In genomic region chr1:36161656-36162531, GRCh38 we compare ENCODE assay signal across 8 cellular contexts. TPM values are rescaled to one million over a fixed set of nuclear protein-coding genes. Genes with fewer than 3 reads are reported as not detected.
DNase-seq lines count a peak whose midpoint lies in the region; ATAC-seq, FAIRE-seq and TF ChIP-seq lines count a peak whose summit lies in the region.

No MANE protein-coding gene starts in this region.

- TF ChIP-seq POLR2A in breast epithelium (IDR thresholded peaks at IDR 0.05), result no peak
- no peak for TF ChIP-seq POLR2A in HepG2 (IDR thresholded peaks at IDR 0.05; ENCODE audit: insufficient read depth in 1 of 2, low read depth in 2 of 2, low read length in 2 of 2)

- H3K27ac ChIP-seq in ACC112 (ENCODE audit: low read depth, low read length) (peak overlapping the region; percentile 79), breast epithelium (peak overlapping the region; percentile 93 to 99), HepG2 (ENCODE audit: extremely low read length, insufficient read depth, low read length) (no peak overlapping the region)

- in situ Hi-C loops in HepG2 (cut with HindIII; ENCODE audit: extremely low pct_ligation_motif_present, low pct_unique_long_range_greater_than_20kb), result no loop called here

- no peaks in the 10 kb centered on the region for H3K9me3 ChIP-seq in breast epithelium
- no peaks in the 10 kb centered on the region for H3K9me3 ChIP-seq in HepG2 (ENCODE audit: low read length)

- TF ChIP-seq CTCF in HFFc6 (IDR thresholded peaks at IDR 0.05) (no peak), breast epithelium (IDR thresholded peaks at IDR 0.05) (no peak), HepG2 (CRISPR knock-in tag; IDR thresholded peaks at IDR 0.05) (no peak)

- 0 out of 2 replicates have a peak overlapping the region, but pooled peaks have one; percentile 26 for H3K9ac ChIP-seq in HepG2 (ENCODE audit: insufficient read depth, low read depth, low read length)

- H3K9me3 Mint-ChIP-seq in HFFc6, result no peaks in the 10 kb centered on the region
- no peaks in the 10 kb centered on the region for H3K9me3 Mint-ChIP-seq in T-helper 1 cell treated with Interleukin-12 subunit alpha and Interleukin-12 subunit beta and Interleukin-4 antibody, amounts not matched to agents 30 μg/mL and 1 μg/mL, for 36 hours

- 84% methylated on average over 14 of the region's 14 CpGs for WGBS in HepG2 (ENCODE audit: low lambda C conversion rate)

- H3K4me3 ChIP-seq in ACC112 (ENCODE audit: low read depth, low read length), result peak overlapping the region; percentile 68
- peak overlapping the region in 2 of 3 donors; percentile 42 to 70 for H3K4me3 ChIP-seq in breast epithelium
- no peak overlapping the region for H3K4me3 ChIP-seq in HepG2 (replicated peaks in 1 of 3; ENCODE audit: insufficient read depth in 1 of 3, low read depth in 2 of 3, low read length in 3 of 3)

- ATAC-seq in HepG2 (no peak), GM18520 (IDR thresholded peaks at IDR 0.05; ENCODE audit: unreplicated experiment) (no peak)
- peak; percentile 11 for ATAC-seq in stimulated activated naive CD8-positive, alpha-beta T cell treated with anti-CD3 and anti-CD28 coated beads, Interleukin-15, Interleukin-2, amounts not matched to agents 100 U/mL and 50 U/mL, for 24 hours

- H3K79me2 ChIP-seq in ACC112 (ENCODE audit: control insufficient read depth, insufficient read depth, low read length, unreplicated experiment), result peaks cover 96% of the 10 kb centered on the region
- peaks cover 5% of the 10 kb centered on the region for H3K79me2 ChIP-seq in HepG2 (ENCODE audit: insufficient read depth, low read length)

- H3K36me3 ChIP-seq in ACC112 (ENCODE audit: insufficient read depth, low read length), result no peaks in the 10 kb centered on the region
- no peaks in the 10 kb centered on the region for H3K36me3 ChIP-seq in breast epithelium
- no peaks in the 10 kb centered on the region; a peak in 1 of 5 replicates for H3K36me3 ChIP-seq in HepG2 (replicated peaks in 1 of 2; ENCODE audit: control insufficient read depth in 1 of 2, insufficient read depth in 2 of 2, low read length in 2 of 2)

- no peak overlapping the region for H2AFZ ChIP-seq in ACC112 (ENCODE audit: low read length, unreplicated experiment)
- H2AFZ ChIP-seq in HepG2 (ENCODE audit: low read length), result no peak overlapping the region

- H3K4me3 Mint-ChIP-seq in HFFc6, result peak overlapping the region; percentile 80
- H3K4me3 Mint-ChIP-seq in T-helper 1 cell treated with Interleukin-12 subunit alpha and Interleukin-12 subunit beta and Interleukin-4 antibody, amounts not matched to agents 30 μg/mL and 1 μg/mL, for 36 hours, result peak overlapping the region; percentile 91

- H3K27ac Mint-ChIP-seq in HFFc6, result peak overlapping the region; percentile 88
- peak overlapping the region; percentile 97 for H3K27ac Mint-ChIP-seq in T-helper 1 cell treated with Interleukin-12 subunit alpha and Interleukin-12 subunit beta and Interleukin-4 antibody, amounts not matched to agents 30 μg/mL and 1 μg/mL, for 36 hours

- CTCF ChIA-PET in HepG2 (lab: Yijun Ruan, JAX; ENCODE audit: low intra/inter-chr PET ratio, low total read pairs), result no interaction called here

- no TSS peak for BruUV-seq in HepG2 (replicated peaks; lab: Mats Ljungman, UMichigan)

- intact Hi-C loops in breast epithelium (cut with DNase I; ENCODE audit: low total_unique reads), result no loop called here
- intact Hi-C loops in HepG2 (cut with micrococcal nuclease; ENCODE audit: unreplicated experiment), result no loop called here

- peaks cover 1% of the 10 kb centered on the region for H3K27me3 Mint-ChIP-seq in HFFc6 (ENCODE audit: insufficient read depth)
- H3K27me3 Mint-ChIP-seq in T-helper 1 cell treated with Interleukin-12 subunit alpha and Interleukin-12 subunit beta and Interleukin-4 antibody, amounts not matched to agents 30 μg/mL and 1 μg/mL, for 36 hours (ENCODE audit: low read depth), result no peaks in the 10 kb centered on the region

- DNase-seq in HFFc6, result no peak
- DNase-seq in breast epithelium (ENCODE audit: low spot score in 2 of 2), result peak in 1 of 2 donors; percentile 93
- DNase-seq in HepG2 (ENCODE audit: low spot score), result no peak
- peak; percentile 37 for DNase-seq in stimulated activated naive CD8-positive, alpha-beta T cell treated with anti-CD3 and anti-CD28 coated beads, Interleukin-15, Interleukin-2, amounts not matched to agents 100 U/mL and 50 U/mL, for 24 hours
- no peak for DNase-seq in NCI-H146 (lab: John Stamatoyannopoulos, UW)

- H3K4me2 ChIP-seq in HepG2 (ENCODE audit: low read depth, low read length), result peak overlapping the region; percentile 21; the same call in 1 of the 2 replicates

- no peak for TF ChIP-seq RAD21 in HepG2 (CRISPR knock-in tag; IDR thresholded peaks at IDR 0.05)

- H4K20me1 ChIP-seq in HepG2 (ENCODE audit: insufficient read depth, low read length), result no peaks in the 10 kb centered on the region

- POLR2A ChIA-PET in HepG2 (lab: Yijun Ruan, JAX), result interaction anchor here (1.1 to 1.3 kb wide), 2 partner anchors 12 to 62 kb away, joined by 6 to 7 read pairs; partner anchors contain the start of genes THRAP3 and TRAPPC3

- H3K27me3 ChIP-seq in ACC112 (ENCODE audit: insufficient read depth, low read length) (no peaks in the 10 kb centered on the region), breast epithelium (no peaks in the 10 kb centered on the region), HepG2 (ENCODE audit: control insufficient read depth in 1 of 2, insufficient read depth in 2 of 2, low read length in 2 of 2) (no peaks in the 10 kb centered on the region)

- no peak for FAIRE-seq in HepG2 (lab: Jason Lieb, UNC)

- H3K36me3 Mint-ChIP-seq in HFFc6 (ENCODE audit: low read depth), result peaks cover 38% of the 10 kb centered on the region
- H3K36me3 Mint-ChIP-seq in T-helper 1 cell treated with Interleukin-12 subunit alpha and Interleukin-12 subunit beta and Interleukin-4 antibody, amounts not matched to agents 30 μg/mL and 1 μg/mL, for 36 hours (ENCODE audit: low read depth), result peaks cover 41% of the 10 kb centered on the region

- H3K4me1 ChIP-seq in ACC112 (ENCODE audit: control insufficient read depth, insufficient read depth, low read length, unreplicated experiment) (peaks cover 68% of the 10 kb centered on the region), breast epithelium (peaks cover 34 to 47% of the 10 kb centered on the region in 2 donors), HepG2 (ENCODE audit: insufficient read depth, low read length) (peaks cover 33% of the 10 kb centered on the region)

- peaks cover 86% of the 10 kb centered on the region for H3K4me1 Mint-ChIP-seq in HFFc6 (ENCODE audit: low read depth)
- peaks cover 63% of the 10 kb centered on the region for H3K4me1 Mint-ChIP-seq in T-helper 1 cell treated with Interleukin-12 subunit alpha and Interleukin-12 subunit beta and Interleukin-4 antibody, amounts not matched to agents 30 μg/mL and 1 μg/mL, for 36 hours (ENCODE audit: low read depth)

- TF ChIP-seq EP300 in HepG2 (IDR thresholded peaks at IDR 0.05; ENCODE audit: low read depth in 2 of 2, low read length in 2 of 2) (no peak), HepG2 (CRISPR knock-in tag; IDR thresholded peaks at IDR 0.05; ENCODE audit: borderline replicate concordance) (no peak)

RNA-seq across cellular contexts. Expression of gene MAP7D1, which starts 5.9 kb away (rescaled TPM):
- total RNA-seq in HFFc6 (2021; fragmentation: NEBNext Ultra II Directional; extraction: Animal tissue kit (Norgen Biotek cat#: 25700)), result 100 to 1,000 TPM; 202 to 234 (median 210) TPM
- 10 to 100 TPM; 67.4 to 78.0 (median 68.6) TPM for total RNA-seq in breast epithelium
- total RNA-seq in HepG2 (2016; rRNA removed; fragmentation: Illumina TruSeq; extraction: Trizol), result 5.5 and 7.2 TPM in 2 replicates
- 2.9 and 3.9 TPM in 2 replicates for total RNA-seq in HepG2 (2016; cell fraction: cytosol; rRNA removed; fragmentation: Illumina TruSeq; extraction: Trizol; ENCODE audit: low read depth)
- total RNA-seq in HepG2 (2016; cell fraction: insoluble cytoplasmic fraction; rRNA removed; fragmentation: Illumina TruSeq; extraction: Trizol), result 6.3 and 7.8 TPM in 2 replicates
- 4.2 TPM in 2 replicates for total RNA-seq in HepG2 (2016; cell fraction: membrane; rRNA removed; fragmentation: Illumina TruSeq; extraction: Trizol)
- total RNA-seq in HepG2 (2016; cell fraction: nucleus; rRNA removed; fragmentation: Illumina TruSeq; extraction: Trizol), result 6.1 and 7.9 TPM in 2 replicates
- polyA plus RNA-seq in HepG2 (2011; rRNA removed), result 5.6 and 6.8 TPM in 2 replicates
- polyA plus RNA-seq in HepG2 (2011; cell fraction: cytosol; rRNA removed), result 4.7 and 5.2 TPM in 2 replicates
- polyA plus RNA-seq in HepG2 (2011; cell fraction: nucleus; rRNA removed), result 14.7 and 14.9 TPM in 2 replicates
- 7.7 and 14.1 TPM in 2 replicates for polyA plus RNA-seq in HepG2 (2012)
- polyA plus RNA-seq in HepG2 (2016; cell fraction: cytosol; fragmentation: Illumina TruSeq; extraction: Trizol; ENCODE audit: low read depth), result 1.7 and 2.4 TPM in 2 replicates
- polyA plus RNA-seq in HepG2 (2016; cell fraction: insoluble cytoplasmic fraction; fragmentation: Illumina TruSeq; extraction: Trizol; ENCODE audit: low read depth), result 14.2 and 15.7 TPM in 2 replicates
- 4.5 and 4.6 TPM in 2 replicates for polyA plus RNA-seq in HepG2 (2016; cell fraction: membrane; fragmentation: Illumina TruSeq; extraction: Trizol; ENCODE audit: low read depth)
- 19.3 and 21.5 TPM in 2 replicates for polyA plus RNA-seq in HepG2 (2016; cell fraction: nucleus; fragmentation: Illumina TruSeq; extraction: Trizol; ENCODE audit: insufficient read depth, low read depth)
- polyA minus RNA-seq in HepG2 (2011; rRNA and poly(A)+ RNA removed; ENCODE audit: low replicate concordance), result 8.3 and 16.3 TPM in 2 replicates
- 6.0 and 8.5 TPM in 2 replicates for polyA minus RNA-seq in HepG2 (2011; cell fraction: cytosol; rRNA and poly(A)+ RNA removed)
- 4.0 and 7.2 TPM in 2 replicates for polyA minus RNA-seq in HepG2 (2011; cell fraction: nucleus; rRNA and poly(A)+ RNA removed)

RNA-seq across cellular contexts. Expression of gene TRAPPC3, which starts 12.6 kb away (rescaled TPM):
- total RNA-seq in HFFc6 (2021; fragmentation: NEBNext Ultra II Directional; extraction: Animal tissue kit (Norgen Biotek cat#: 25700)), result 10 to 100 TPM; 76.6 to 93.4 (median 78.6) TPM
- total RNA-seq in breast epithelium (100 to 1,000 TPM; 107 to 118 (median 116) TPM), HepG2 (2016; rRNA removed; fragmentation: Illumina TruSeq; extraction: Trizol) (62.4 and 66.7 TPM in 2 replicates)
- 33.8 and 35.1 TPM in 2 replicates for total RNA-seq in HepG2 (2016; cell fraction: cytosol; rRNA removed; fragmentation: Illumina TruSeq; extraction: Trizol; ENCODE audit: low read depth)
- 67.4 and 70.9 TPM in 2 replicates for total RNA-seq in HepG2 (2016; cell fraction: insoluble cytoplasmic fraction; rRNA removed; fragmentation: Illumina TruSeq; extraction: Trizol)
- 51.3 and 59.4 TPM in 2 replicates for total RNA-seq in HepG2 (2016; cell fraction: membrane; rRNA removed; fragmentation: Illumina TruSeq; extraction: Trizol)
- total RNA-seq in HepG2 (2016; cell fraction: nucleus; rRNA removed; fragmentation: Illumina TruSeq; extraction: Trizol), result 32.1 and 40.4 TPM in 2 replicates
- polyA plus RNA-seq in HepG2 (2011; rRNA removed), result 48.0 and 53.7 TPM in 2 replicates
- 54.6 and 63.8 TPM in 2 replicates for polyA plus RNA-seq in HepG2 (2011; cell fraction: cytosol; rRNA removed)
- polyA plus RNA-seq in HepG2 (2011; cell fraction: nucleus; rRNA removed), result 23.5 and 23.9 TPM in 2 replicates
- polyA plus RNA-seq in HepG2 (2012), result 39.6 and 48.9 TPM in 2 replicates
- 32.8 and 40.4 TPM in 2 replicates for polyA plus RNA-seq in HepG2 (2016; cell fraction: cytosol; fragmentation: Illumina TruSeq; extraction: Trizol; ENCODE audit: low read depth)
- 70.8 and 86.6 TPM in 2 replicates for polyA plus RNA-seq in HepG2 (2016; cell fraction: insoluble cytoplasmic fraction; fragmentation: Illumina TruSeq; extraction: Trizol; ENCODE audit: low read depth)
- polyA plus RNA-seq in HepG2 (2016; cell fraction: membrane; fragmentation: Illumina TruSeq; extraction: Trizol; ENCODE audit: low read depth), result 45.9 and 53.3 TPM in 2 replicates
- polyA plus RNA-seq in HepG2 (2016; cell fraction: nucleus; fragmentation: Illumina TruSeq; extraction: Trizol; ENCODE audit: insufficient read depth, low read depth), result 58.4 and 69.5 TPM in 2 replicates
- 12.2 and 41.8 TPM in 2 replicates for polyA minus RNA-seq in HepG2 (2011; rRNA and poly(A)+ RNA removed; ENCODE audit: low replicate concordance)
- polyA minus RNA-seq in HepG2 (2011; cell fraction: cytosol; rRNA and poly(A)+ RNA removed), result 16.1 and 26.3 TPM in 2 replicates
- 10.3 and 14.2 TPM in 2 replicates for polyA minus RNA-seq in HepG2 (2011; cell fraction: nucleus; rRNA and poly(A)+ RNA removed)

RNA-seq across cellular contexts. Expression of gene COL8A2, which starts 36.9 kb away (rescaled TPM):
- total RNA-seq in HFFc6 (2021; fragmentation: NEBNext Ultra II Directional; extraction: Animal tissue kit (Norgen Biotek cat#: 25700)), result 1 to 10 TPM; 1.9 to 6.4 (median 2.4) TPM
- total RNA-seq in breast epithelium, result 10 to 100 TPM in 2 of 3 donors, 1 to 10 TPM in 1; 3.4 to 20.6 (median 11.1) TPM
- 0.04 and 0.24 TPM in 2 replicates for total RNA-seq in HepG2 (2016; rRNA removed; fragmentation: Illumina TruSeq; extraction: Trizol)
- not detected in 2 replicates for total RNA-seq in HepG2 (2016; cell fraction: cytosol; rRNA removed; fragmentation: Illumina TruSeq; extraction: Trizol; ENCODE audit: low read depth)
- total RNA-seq in HepG2 (2016; cell fraction: insoluble cytoplasmic fraction; rRNA removed; fragmentation: Illumina TruSeq; extraction: Trizol), result 0.04 and 0.09 TPM in 2 replicates
- total RNA-seq in HepG2 (2016; cell fraction: membrane; rRNA removed; fragmentation: Illumina TruSeq; extraction: Trizol), result 0.06 TPM in 1 of 2 replicates, not detected in the other
- total RNA-seq in HepG2 (2016; cell fraction: nucleus; rRNA removed; fragmentation: Illumina TruSeq; extraction: Trizol), result 0.19 and 0.34 TPM in 2 replicates
- polyA plus RNA-seq in HepG2 (2011; rRNA removed), result 0.13 and 0.24 TPM in 2 replicates
- polyA plus RNA-seq in HepG2 (2011; cell fraction: cytosol; rRNA removed), result 0.21 and 0.22 TPM in 2 replicates
- polyA plus RNA-seq in HepG2 (2011; cell fraction: nucleus; rRNA removed), result 0.52 and 0.53 TPM in 2 replicates
- 0.13 and 0.17 TPM in 2 replicates for polyA plus RNA-seq in HepG2 (2012)
- polyA plus RNA-seq in HepG2 (2016; cell fraction: cytosol; fragmentation: Illumina TruSeq; extraction: Trizol; ENCODE audit: low read depth), result not detected in 2 replicates
- polyA plus RNA-seq in HepG2 (2016; cell fraction: insoluble cytoplasmic fraction; fragmentation: Illumina TruSeq; extraction: Trizol; ENCODE audit: low read depth), result 0.10 TPM in 1 of 2 replicates, not detected in the other
- polyA plus RNA-seq in HepG2 (2016; cell fraction: membrane; fragmentation: Illumina TruSeq; extraction: Trizol; ENCODE audit: low read depth), result 0.03 TPM in 1 of 2 replicates, not detected in the other
- polyA plus RNA-seq in HepG2 (2016; cell fraction: nucleus; fragmentation: Illumina TruSeq; extraction: Trizol; ENCODE audit: insufficient read depth, low read depth), result 0.20 TPM in 1 of 2 replicates, not detected in the other
- 0.07 and 0.52 TPM in 2 replicates for polyA minus RNA-seq in HepG2 (2011; rRNA and poly(A)+ RNA removed; ENCODE audit: low replicate concordance)
- polyA minus RNA-seq in HepG2 (2011; cell fraction: cytosol; rRNA and poly(A)+ RNA removed), result 0.20 and 0.26 TPM in 2 replicates
- 0.50 and 0.52 TPM in 2 replicates for polyA minus RNA-seq in HepG2 (2011; cell fraction: nucleus; rRNA and poly(A)+ RNA removed)

Comparison
In these comparisons a context has a peak if more than half of its experiments do, and no peak if none do; other contexts are left out.
1. H3K4me3 ChIP-seq: peak in ACC112 (single experiment) and breast epithelium (2 of 3); none in HepG2 (0 of 3).